1 cellular context compared by ENCODE assay signal in genomic region chr13:52652170-52652979, GRCh38.
TF ChIP-seq lines count a peak whose summit lies in the region.

TSS of gene SUGT1 (plus strand) at chr13:52652836. CDS start at chr13:52652921, 85 bp downstream.

TF ChIP-seq in HepG2, 621 proteins besides CTCF, POLR2A, EP300 and RAD21 (continued from another document and continues in another):
- TF ChIP-seq USF2 (IDR thresholded peaks at IDR 0.05; ENCODE audit: low read depth, low read length) (no peak), USF2 (CRISPR knock-in tag; IDR thresholded peaks at IDR 0.05; ENCODE audit: borderline replicate concordance) (no peak), STAG1 (CRISPR knock-in tag; IDR thresholded peaks at IDR 0.05) (peak; percentile 10; the same call in 1 of the 2 replicates), ZC3H13 (CRISPR knock-in tag; IDR thresholded peaks at IDR 0.05) (no peak), DPF2 (CRISPR knock-in tag; IDR thresholded peaks at IDR 0.05; ENCODE audit: borderline replicate concordance, low read depth) (0 out of 2 replicates have a peak, but pooled peaks have one; percentile 17), MTA1 (CRISPR knock-in tag; IDR thresholded peaks at IDR 0.05; ENCODE audit: borderline replicate concordance) (peak; percentile 38; the same call in 1 of the 2 replicates), SRSF1 (optimal IDR thresholded peaks at IDR 0.05; ENCODE audit: low read depth, low read length) (peak; percentile 52), DZIP1 (CRISPR knock-in tag; IDR thresholded peaks at IDR 0.05) (no peak), ZNF543 (CRISPR knock-in tag; IDR thresholded peaks at IDR 0.05) (0 out of 2 replicates have a peak, but pooled peaks have one; percentile 76), HOXA9 (CRISPR knock-in tag; IDR thresholded peaks at IDR 0.05; ENCODE audit: borderline replicate concordance) (no peak), DMAP1 (CRISPR knock-in tag; IDR thresholded peaks at IDR 0.05) (peak; percentile 97), GPBP1L1 (CRISPR knock-in tag; IDR thresholded peaks at IDR 0.05) (no peak), PRDM15 (CRISPR knock-in tag; IDR thresholded peaks at IDR 0.05) (0 out of 2 replicates have a peak, but pooled peaks have one; percentile 22), ZMYM4 (CRISPR knock-in tag; IDR thresholded peaks at IDR 0.05) (peak; percentile 87), DRAP1 (CRISPR knock-in tag; IDR thresholded peaks at IDR 0.05) (peak; percentile 93), KLF11 (CRISPR knock-in tag; IDR thresholded peaks at IDR 0.05) (peak; percentile 58; the same call in 1 of the 2 replicates), SRF (IDR thresholded peaks at IDR 0.05; ENCODE audit: low read depth, low read length) (no peak), JUN (CRISPR knock-in tag; IDR thresholded peaks at IDR 0.05) (no peak), TEAD2 (CRISPR knock-in tag; IDR thresholded peaks at IDR 0.05) (no peak; the same call in 1 of the 2 replicates), ZNF639 (CRISPR knock-in tag; conservative IDR thresholded peaks at IDR 0.05) (peak; percentile 87), ZNF577 (CRISPR knock-in tag; IDR thresholded peaks at IDR 0.05; ENCODE audit: borderline replicate concordance, low read depth) (no peak), ATF4 (CRISPR knock-in tag; IDR thresholded peaks at IDR 0.05) (peak in 1 of 2 experiments; percentile 29; a peak in 1 of 4 replicates), ZNF746 (CRISPR knock-in tag; IDR thresholded peaks at IDR 0.05) (peak; percentile 79; the same call in 1 of the 2 replicates), SCMH1 (CRISPR knock-in tag; IDR thresholded peaks at IDR 0.05; ENCODE audit: borderline replicate concordance) (no peak), TBP (CRISPR knock-in tag; IDR thresholded peaks at IDR 0.05) (no peak), AHR (CRISPR knock-in tag; IDR thresholded peaks at IDR 0.05) (peak; percentile 44; the same call in 1 of the 2 replicates), HCFC1 (IDR thresholded peaks at IDR 0.05; ENCODE audit: low read depth, low read length) (peak; percentile 54), ZBTB42 (CRISPR knock-in tag; IDR thresholded peaks at IDR 0.05) (peak; percentile 34; the same call in 1 of the 2 replicates), ZNF749 (CRISPR knock-in tag; IDR thresholded peaks at IDR 0.05; ENCODE audit: borderline replicate concordance) (0 out of 2 replicates have a peak, but pooled peaks have one; percentile 19), CCAR2 (optimal IDR thresholded peaks at IDR 0.05; ENCODE audit: low read depth, low read length) (no peak), SNAPC5 (CRISPR knock-in tag; IDR thresholded peaks at IDR 0.05; ENCODE audit: borderline replicate concordance) (0 out of 2 replicates have a peak, but pooled peaks have one; percentile 46), CBX2 (IDR thresholded peaks at IDR 0.05; ENCODE audit: low read depth, low read length) (no peak), CBX2 (CRISPR knock-in tag; IDR thresholded peaks at IDR 0.05; ENCODE audit: low read depth) (no peak), FOXO1 (CRISPR knock-in tag; IDR thresholded peaks at IDR 0.05) (peak; percentile 59; the same call in 1 of the 2 replicates), ZBTB26 (CRISPR knock-in tag; IDR thresholded peaks at IDR 0.05; ENCODE audit: borderline replicate concordance) (no peak; the same call in 1 of the 2 replicates), HINFP (CRISPR knock-in tag; IDR thresholded peaks at IDR 0.05; ENCODE audit: low read depth) (0 out of 2 replicates have a peak, but pooled peaks have one; percentile 3), ZNF30 (CRISPR knock-in tag; IDR thresholded peaks at IDR 0.05) (no peak), CENPX (CRISPR knock-in tag; IDR thresholded peaks at IDR 0.05) (no peak), NCOA2 (CRISPR knock-in tag; IDR thresholded peaks at IDR 0.05) (0 out of 2 replicates have a peak, but pooled peaks have one; percentile 9), ZBED4 (CRISPR knock-in tag; IDR thresholded peaks at IDR 0.05; ENCODE audit: borderline replicate concordance) (peak; percentile 67; the same call in 1 of the 2 replicates), SRY (CRISPR knock-in tag; IDR thresholded peaks at IDR 0.05) (0 out of 2 replicates have a peak, but pooled peaks have one; percentile 85), ZNF772 (CRISPR knock-in tag; IDR thresholded peaks at IDR 0.05) (peak; percentile 50; the same call in 1 of the 2 replicates)
